Comparison of ENCODE assay signal across 3 cellular contexts in genomic region chr1:58216169-58216568, GRCh38.
DNase-seq lines count a peak whose midpoint lies in the region; ATAC-seq, FAIRE-seq and TF ChIP-seq lines count a peak whose summit lies in the region.
"Not testable (repeated sequence)": the region's sequence is repeated elsewhere in the genome, so short reads cannot be mapped to it uniquely, and the experiment has no call there.

No MANE protein-coding gene starts in this region.

- not testable (repeated sequence) for H2AFZ ChIP-seq in K562 (ENCODE audit: low read depth, low read length); HepG2 (ENCODE audit: low read length)

- not testable (repeated sequence) for DNase-seq in K562 (ENCODE audit: extremely low read depth in 1 of 4, low spot score in 3 of 4); HepG2 (ENCODE audit: low spot score)

- H3K4me3 ChIP-seq in HEK293 (ENCODE audit: low read depth, low read length); K562; HepG2 (replicated peaks in 1 of 3; ENCODE audit: insufficient read depth in 1 of 3, low read depth in 2 of 3, low read length in 3 of 3): not testable (repeated sequence)

- not testable (repeated sequence) for BruUV-seq in K562 (replicated peaks; lab: Mats Ljungman, UMichigan); HepG2 (replicated peaks; lab: Mats Ljungman, UMichigan)

- H3K79me2 ChIP-seq in K562 (ENCODE audit: control insufficient read depth, insufficient read depth, low read length); HepG2 (ENCODE audit: insufficient read depth, low read length): not testable (repeated sequence)

- not testable (repeated sequence) for TF ChIP-seq CTCF in HEK293 (tag by site-specific recombination; IDR thresholded peaks at IDR 0.05); K562 (IDR thresholded peaks at IDR 0.05 in 2 of 3, conservative IDR thresholded peaks at IDR 0.05 in 1 of 3; ENCODE audit: insufficient read depth in 2 of 3, low read depth in 1 of 3, low read length in 3 of 3); HepG2 (CRISPR knock-in tag; IDR thresholded peaks at IDR 0.05)

- TF ChIP-seq POLR2A in K562 (conservative IDR thresholded peaks at IDR 0.05); HepG2 (IDR thresholded peaks at IDR 0.05; ENCODE audit: insufficient read depth in 1 of 2, low read depth in 2 of 2, low read length in 2 of 2): not testable (repeated sequence)

- 0% methylated on average over 3 of the region's 3 CpGs for WGBS in K562 (ENCODE audit: insufficient coverage, low coverage, missing lambda C conversion rate)
- WGBS in HepG2 (ENCODE audit: low lambda C conversion rate) = 5% methylated on average over 3 of the region's 3 CpGs

- not testable (repeated sequence) for H4K20me1 ChIP-seq in K562 (replicated peaks; ENCODE audit: control insufficient read depth, insufficient read depth, low read length); HepG2 (ENCODE audit: insufficient read depth, low read length)

- ATAC-seq in K562, HepG2: not testable (repeated sequence)

- H3K9me1 ChIP-seq in K562 (ENCODE audit: control insufficient read depth, insufficient read depth, low read length) = not testable (repeated sequence)

- not testable (repeated sequence) for TF ChIP-seq RAD21 in K562 (CRISPR knock-in tag; conservative IDR thresholded peaks at IDR 0.05 in 1 of 2, IDR thresholded peaks at IDR 0.05 in 1 of 2); HepG2 (CRISPR knock-in tag; IDR thresholded peaks at IDR 0.05)

- not testable (repeated sequence) for H3K27me3 ChIP-seq in K562 (ENCODE audit: control insufficient read depth in 2 of 2, insufficient read depth in 2 of 2, low read length in 2 of 2); HepG2 (ENCODE audit: control insufficient read depth in 1 of 2, insufficient read depth in 2 of 2, low read length in 2 of 2)

- not testable (repeated sequence) for FAIRE-seq in K562 (lab: Jason Lieb, UNC); HepG2 (lab: Jason Lieb, UNC)

- not testable (repeated sequence) for H3K36me3 ChIP-seq in HEK293 (ENCODE audit: control insufficient read depth in 2 of 2, insufficient read depth in 1 of 2, low read length in 2 of 2); K562 (ENCODE audit: control insufficient read depth, insufficient read depth, low read length); HepG2 (replicated peaks in 1 of 2; ENCODE audit: control insufficient read depth in 1 of 2, insufficient read depth in 2 of 2, low read length in 2 of 2)

- not testable (repeated sequence) for H3K4me1 ChIP-seq in HEK293 (ENCODE audit: control insufficient read depth, insufficient read depth, low read length); K562 (replicated peaks in 1 of 2; ENCODE audit: control insufficient read depth in 2 of 2, insufficient read depth in 2 of 2, low read length in 2 of 2); HepG2 (ENCODE audit: insufficient read depth, low read length)

- H3K27ac ChIP-seq in HEK293 (ENCODE audit: extremely low read depth, low read depth, low read length); K562 (ENCODE audit: extremely low read depth, low read depth, low read length); HepG2 (ENCODE audit: extremely low read length, insufficient read depth, low read length): not testable (repeated sequence)

- in situ Hi-C loops in K562 (cut with MboI); HepG2 (cut with HindIII; ENCODE audit: extremely low pct_ligation_motif_present, low pct_unique_long_range_greater_than_20kb): not testable (repeated sequence)

- not testable (repeated sequence) for H3K4me2 ChIP-seq in K562 (ENCODE audit: insufficient read depth, low read length); HepG2 (ENCODE audit: low read depth, low read length)

- CTCF ChIA-PET in HEK293 (lab: Yijun Ruan, JAX); K562 (lab: Yijun Ruan, JAX; ENCODE audit: low intra/inter-chr PET ratio); HepG2 (lab: Yijun Ruan, JAX; ENCODE audit: low intra/inter-chr PET ratio, low total read pairs): not testable (repeated sequence)

- not testable (repeated sequence) for TF ChIP-seq EP300 in K562 (IDR thresholded peaks at IDR 0.05; ENCODE audit: low read length); HepG2 (IDR thresholded peaks at IDR 0.05; ENCODE audit: low read depth in 2 of 2, low read length in 2 of 2); HepG2 (CRISPR knock-in tag; IDR thresholded peaks at IDR 0.05; ENCODE audit: borderline replicate concordance)

- not testable (repeated sequence) for H3K9me3 ChIP-seq in HEK293 (ENCODE audit: control insufficient read depth, insufficient read depth, low read depth, low read length); K562 (replicated peaks; ENCODE audit: control insufficient read depth, insufficient read depth, low read depth, low read length); HepG2 (ENCODE audit: low read length)

- not testable (repeated sequence) for H3K9ac ChIP-seq in K562 (ENCODE audit: insufficient read depth in 1 of 2, low read depth in 2 of 2, low read length in 2 of 2); HepG2 (ENCODE audit: insufficient read depth, low read depth, low read length)

- POLR2A ChIA-PET in HEK293 (lab: Yijun Ruan, JAX); K562 (lab: Yijun Ruan, JAX); HepG2 (lab: Yijun Ruan, JAX): not testable (repeated sequence)

- intact Hi-C loops in K562 (cut with micrococcal nuclease); HepG2 (cut with micrococcal nuclease; ENCODE audit: unreplicated experiment): not testable (repeated sequence)

TF ChIP-seq in HEK293, 187 proteins besides CTCF, POLR2A, EP300 and RAD21:
- TF ChIP-seq ZNF146 (tag by site-specific recombination; IDR thresholded peaks at IDR 0.05) = peak; percentile 88
TF ChIP-seq in HEK293: peak in this region for 1; not testable (repeated sequence) for 186.

TF ChIP-seq in K562, 482 proteins besides CTCF, POLR2A, EP300 and RAD21:
- peak; percentile 67 for TF ChIP-seq ZNF146 (CRISPR knock-in tag; IDR thresholded peaks at IDR 0.05; ENCODE audit: unreplicated experiment)
TF ChIP-seq in K562: peak in this region for 1; not testable (repeated sequence) for 481.

TF ChIP-seq in HepG2, 621 proteins besides CTCF, POLR2A, EP300 and RAD21:
- peak; percentile 77 for TF ChIP-seq MNT (IDR thresholded peaks at IDR 0.05)
